In genomic region chr9:94800424-94801117, GRCh38 we compare ENCODE assay signal across 14 cellular contexts.
DNase-seq lines count a peak whose midpoint lies in the region; ATAC-seq and TF ChIP-seq lines count a peak whose summit lies in the region.
"Had no signal": no experiment of that assay in that cellular context is flagged by ENCODE, and none has a peak within 500 bp of the region (broad histone marks: within the 10 kb centered on the region; RNA-seq: fewer than 3 reads in every experiment).

No MANE protein-coding gene starts in this region.

- H3K79me1 ChIP-seq in IMR-90 (ENCODE audit: low read depth in 1 of 2, low read length in 2 of 2) (peaks cover 4 to 6% of the 10 kb centered on the region in 2 experiments; a peak in 3 of 4 replicates), H9 (ENCODE audit: insufficient read depth, low read depth, low read length, poor library complexity, severe bottlenecking) (no peaks in the 10 kb centered on the region)

- no peak for TF ChIP-seq CTCF in IMR-90 (conservative IDR thresholded peaks at IDR 0.05; ENCODE audit: low read depth, low read length)
- TF ChIP-seq CTCF in body of pancreas (IDR thresholded peaks at IDR 0.05), result no peak
- TF ChIP-seq CTCF in left lung (IDR thresholded peaks at IDR 0.05), result no peak
- TF ChIP-seq CTCF in H9 (conservative IDR thresholded peaks at IDR 0.05), result no peak

- no peak overlapping the region for H3T11ph ChIP-seq in H9 (ENCODE audit: low read length)

- H3K23ac ChIP-seq in IMR-90 (ENCODE audit: low read depth, low read length), result no peak overlapping the region
- no peak overlapping the region for H3K23ac ChIP-seq in H9 (ENCODE audit: insufficient read length, low read depth, low read length)

- H3K14ac ChIP-seq in IMR-90 (replicated peaks; ENCODE audit: low read depth, low read length), result no peak overlapping the region; the same call in 1 of the 2 replicates
- no peak overlapping the region for H3K14ac ChIP-seq in H9 (ENCODE audit: insufficient read depth, low read length)

- TF ChIP-seq RAD21 in IMR-90 (IDR thresholded peaks at IDR 0.05; ENCODE audit: low read length), result no peak

- peak overlapping the region; percentile 61; the same call in 1 of the 2 replicates for H3K4ac ChIP-seq in IMR-90 (ENCODE audit: low read depth, low read length)
- H3K4ac ChIP-seq in H9 (ENCODE audit: low read depth, low read length), result no peak overlapping the region

- H4K91ac ChIP-seq in IMR-90 (ENCODE audit: insufficient read depth, low read depth, low read length), result no peak overlapping the region; the same call in 1 of the 2 replicates
- no peak overlapping the region for H4K91ac ChIP-seq in H9 (ENCODE audit: insufficient read length, low read depth, low read length)

- H3K9me1 ChIP-seq in IMR-90 (ENCODE audit: insufficient read depth, low read length), result peaks cover 12% of the 10 kb centered on the region; the same call in 1 of the 2 replicates

- H3K36me3 ChIP-seq in IMR-90 (ENCODE audit: control insufficient read depth, insufficient read depth, low read length) (peaks cover 4% of the 10 kb centered on the region; the same call in 1 of the 2 replicates), body of pancreas (replicated peaks in 1 of 2; ENCODE audit: insufficient read depth in 1 of 2, low read depth in 2 of 2) (no peaks in the 10 kb centered on the region), left lung (peaks cover 0 to 8% of the 10 kb centered on the region in 2 donors)

- 94% methylated on average over 5 of the region's 8 CpGs; no CpG with 5 or more reads in 1 of the 2 experiments for WGBS in IMR-90 (ENCODE audit: extremely low coverage in 2 of 2, insufficient read length in 1 of 2), 2 experiments
- WGBS in body of pancreas, 2 donors, result 69 to 80% methylated on average over 8 of the region's 8 CpGs
- WGBS in H9 (ENCODE audit: extremely low coverage, insufficient read length, low lambda C conversion rate), result no CpG with 5 or more reads among the region's 8 CpGs

- H3K27ac ChIP-seq in IMR-90 (ENCODE audit: insufficient read depth, low read length), result no peak overlapping the region
- H3K27ac ChIP-seq in body of pancreas, result peak overlapping the region in 3 of 4 donors; percentile 24 to 46 (median 39)
- peak overlapping the region; percentile 64 to 83 for H3K27ac ChIP-seq in left lung
- H3K27ac ChIP-seq in substantia nigra (ENCODE audit: low read depth, low read length, poor library complexity, severe bottlenecking), result peak overlapping the region; percentile 82
- no peak overlapping the region for H3K27ac ChIP-seq in H9 (ENCODE audit: insufficient read length, low read depth, low read length)
- H3K27ac ChIP-seq: KMS-11 had no signal

- H3K79me2 ChIP-seq in H9 (ENCODE audit: insufficient read depth, low read length), result no peaks in the 10 kb centered on the region

- peak; percentile 31 for DNase-seq in IMR-90
- DNase-seq in body of pancreas, result no peak
- no peak for DNase-seq in left lung
- DNase-seq in substantia nigra (lab: John Stamatoyannopoulos, UW), result no peak
- no peak for DNase-seq in activated gamma-delta T cell treated with Interleukin-2 at 50 U/mL for 16 hours
- no peak for DNase-seq in cerebellar nuclear complex (lab: John Stamatoyannopoulos, UW)
- no peak for DNase-seq in H9
- no peak for DNase-seq in activated CD4-positive, alpha-beta T cell treated with anti-CD3 and anti-CD28 coated beads for 36 hours
- DNase-seq: activated B cell treated with CpG ODN at 0.5 μM for 24 hours, naive B cell had no signal

- no peak overlapping the region for H2AFZ ChIP-seq in IMR-90 (replicated peaks; ENCODE audit: low read length, poor library complexity)
- H2AFZ ChIP-seq in H9 (ENCODE audit: low read length), result no peak overlapping the region

- intact Hi-C loops in IMR-90 (cut with micrococcal nuclease) (loop anchor here (5.0 kb wide), 1 partner anchor 207 kb away; no protein-coding TSS in a partner anchor), body of pancreas (cut with DNase I) (loop anchor here (10.0 kb wide), 1 partner anchor 54 kb away; no protein-coding TSS in a partner anchor), left lung (cut with DNase I) (loop anchor here in 1 of 2 donors (10.0 kb wide), 1 partner anchor 64 kb away; no protein-coding TSS in a partner anchor)
- intact Hi-C loops in activated CD4-positive, alpha-beta T cell treated with anti-CD3 and anti-CD28 coated beads for 36 hours (cut with DNase I, micrococcal nuclease), result no loop called here

- no TSS peak for BruUV-seq in IMR-90 (replicated peaks; lab: Mats Ljungman, UMichigan)

- no peak overlapping the region for H2BK12ac ChIP-seq in H9 (ENCODE audit: insufficient read length, low read depth, low read length)

- H2AK9ac ChIP-seq in IMR-90 (replicated peaks; ENCODE audit: low read depth, low read length, poor library complexity), result no peak overlapping the region

- TF ChIP-seq POLR2A in IMR-90 (IDR thresholded peaks at IDR 0.05; ENCODE audit: low read depth, low read length) (no peak), body of pancreas (IDR thresholded peaks at IDR 0.05) (no peak)

- no peak overlapping the region for H3K4me3 ChIP-seq in IMR-90 (ENCODE audit: insufficient read depth, low read depth, low read length)
- H3K4me3 ChIP-seq in body of pancreas, result no peak overlapping the region
- no peak overlapping the region for H3K4me3 ChIP-seq in left lung

- H3K27me3 Mint-ChIP-seq in H9 (ENCODE audit: low read depth), result no peaks in the 10 kb centered on the region
- H3K27me3 Mint-ChIP-seq in activated CD4-positive, alpha-beta T cell treated with anti-CD3 and anti-CD28 coated beads for 36 hours, result no peaks in the 10 kb centered on the region
- H3K27me3 Mint-ChIP-seq: activated B cell treated with CpG ODN at 0.5 μM for 24 hours; naive B cell; stimulated activated memory B cell treated with anti-CD40 and anti-IgM and Interleukin-4, amounts not matched to agents 10 μg/mL and 1 μg/mL and 100 μg/mL, for 72 hours had no signal

- H2AK5ac ChIP-seq in IMR-90 (ENCODE audit: low read depth, low read length), result peak overlapping the region; percentile 41; the same call in 1 of the 2 replicates
- no peak overlapping the region for H2AK5ac ChIP-seq in H9 (ENCODE audit: insufficient read length, low read length)

- no peak overlapping the region for H3K9ac ChIP-seq in IMR-90 (ENCODE audit: low read depth, low read length)
- no peak overlapping the region for H3K9ac ChIP-seq in H9 (ENCODE audit: extremely low read depth, insufficient read length, low read length)
- H3K9ac ChIP-seq: KMS-11 had no signal

- H4K8ac ChIP-seq in IMR-90 (ENCODE audit: low read depth in 2 of 2, low read length in 2 of 2), result no peak overlapping the region
- H4K8ac ChIP-seq in H9 (replicated peaks; ENCODE audit: insufficient read length, low read depth, low read length), result no peak overlapping the region

- no peak overlapping the region for H3K4me3 Mint-ChIP-seq in H9
- no peak overlapping the region for H3K4me3 Mint-ChIP-seq in activated CD4-positive, alpha-beta T cell treated with anti-CD3 and anti-CD28 coated beads for 36 hours
- H3K4me3 Mint-ChIP-seq: activated B cell treated with CpG ODN at 0.5 μM for 24 hours; CD14-positive monocyte; naive B cell; stimulated activated memory B cell treated with anti-CD40 and anti-IgM and Interleukin-4, amounts not matched to agents 10 μg/mL and 1 μg/mL and 100 μg/mL, for 72 hours had no signal

- H2BK120ac ChIP-seq in IMR-90 (ENCODE audit: low read depth, low read length), result peak overlapping the region; percentile 24; the same call in 1 of the 2 replicates
- H2BK120ac ChIP-seq in H9 (ENCODE audit: low read depth, low read length, poor library complexity, severe bottlenecking), result no peak overlapping the region

- peaks cover 17% of the 10 kb centered on the region for H3K4me1 ChIP-seq in IMR-90 (ENCODE audit: control insufficient read depth, insufficient read depth, low read length)
- peaks cover 21% of the 10 kb centered on the region for H3K4me1 ChIP-seq in body of pancreas
- peaks cover 7 to 11% of the 10 kb centered on the region in 2 donors for H3K4me1 ChIP-seq in left lung
- no peaks in the 10 kb centered on the region for H3K4me1 ChIP-seq in H9 (ENCODE audit: insufficient read depth, low read length)

- H3K18ac ChIP-seq in IMR-90 (ENCODE audit: low read depth, low read length) (no peak overlapping the region), H9 (ENCODE audit: insufficient read length, low read depth, low read length) (no peak overlapping the region)

- H2BK15ac ChIP-seq in IMR-90 (ENCODE audit: low read depth, low read length) (no peak overlapping the region), H9 (ENCODE audit: low read depth, low read length) (no peak overlapping the region)

- no peaks in the 10 kb centered on the region for H3K23me2 ChIP-seq in H9 (ENCODE audit: insufficient read length, low read depth, low read length, poor library complexity, severe bottlenecking)

- H4K20me1 ChIP-seq in IMR-90 (ENCODE audit: insufficient read depth, low read length) (no peaks in the 10 kb centered on the region; the same call in 1 of the 2 replicates), H9 (ENCODE audit: control insufficient read depth, insufficient read depth, insufficient read length) (no peaks in the 10 kb centered on the region)

- dilution Hi-C loops in IMR-90 (cut with HindIII; ENCODE audit: low sequenced_read_pairs, unreplicated experiment), result no loop called here

- H3K27me3 ChIP-seq in IMR-90 (ENCODE audit: control insufficient read depth, insufficient read depth, low read length) (no peaks in the 10 kb centered on the region), body of pancreas (no peaks in the 10 kb centered on the region), left lung (no peaks in the 10 kb centered on the region), H9 (ENCODE audit: insufficient read depth, low read length) (no peaks in the 10 kb centered on the region)

- H3K9me3 Mint-ChIP-seq in H9, result no peaks in the 10 kb centered on the region
- H3K9me3 Mint-ChIP-seq in activated CD4-positive, alpha-beta T cell treated with anti-CD3 and anti-CD28 coated beads for 36 hours (ENCODE audit: low read depth), result no peaks in the 10 kb centered on the region
- H3K9me3 Mint-ChIP-seq: activated B cell treated with CpG ODN at 0.5 μM for 24 hours; activated T-helper 2 cell treated with anti-CD3 and anti-CD28 coated beads, Interferon-gamma antibody, Interleukin-2, Interleukin-4, amounts not matched to agents 10 μg/mL and 5 μg/mL and 100 μg/mL, durations not matched to agents 14 hours and 24 hours and 36 hours; CD14-positive monocyte; naive B cell; stimulated activated memory B cell treated with anti-CD40 and anti-IgM and Interleukin-4, amounts not matched to agents 10 μg/mL and 1 μg/mL and 100 μg/mL, for 72 hours had no signal

- H2BK5ac ChIP-seq in IMR-90 (ENCODE audit: low read depth, low read length, poor library complexity, severe bottlenecking) (no peak overlapping the region), H9 (ENCODE audit: insufficient read length, low read length) (no peak overlapping the region)

- CTCF ChIA-PET in IMR-90 (lab: Yijun Ruan, JAX), result no interaction called here
- CTCF ChIA-PET in activated CD4-positive, alpha-beta T cell treated with anti-CD3 and anti-CD28 coated beads for 36 hours (lab: Charles Lee), result interaction anchor here (1.1 to 1.8 kb wide), 3 partner anchors 17 to 253 kb away, joined by 3 to 5 read pairs (median 3); no protein-coding TSS in a partner anchor

- ATAC-seq in IMR-90 (ENCODE audit: low read depth) (no peak), body of pancreas (no peak), left lung (no peak)
- no peak for ATAC-seq in activated CD4-positive, alpha-beta T cell treated with anti-CD3 and anti-CD28 coated beads for 36 hours
- ATAC-seq: stimulated activated memory B cell treated with anti-CD40 and anti-IgM and Interleukin-4, amounts not matched to agents 10 μg/mL and 1 μg/mL and 100 μg/mL, for 72 hours had no signal

- no peak overlapping the region; a peak in 2 of 7 replicates for H3K27ac Mint-ChIP-seq in H9
- H3K27ac Mint-ChIP-seq in activated CD4-positive, alpha-beta T cell treated with anti-CD3 and anti-CD28 coated beads for 36 hours, result no peak overlapping the region
- H3K27ac Mint-ChIP-seq: activated B cell treated with CpG ODN at 0.5 μM for 24 hours; activated T-helper 2 cell treated with anti-CD3 and anti-CD28 coated beads, Interferon-gamma antibody, Interleukin-2, Interleukin-4, amounts not matched to agents 10 μg/mL and 5 μg/mL and 100 μg/mL, durations not matched to agents 14 hours and 24 hours and 36 hours; stimulated activated memory B cell treated with anti-CD40 and anti-IgM and Interleukin-4, amounts not matched to agents 10 μg/mL and 1 μg/mL and 100 μg/mL, for 72 hours had no signal

- in situ Hi-C loops in IMR-90 (cut with MboI; ENCODE audit: low sequenced_read_pairs), result no loop called here

- no peaks in the 10 kb centered on the region for H3K9me3 ChIP-seq in IMR-90 (ENCODE audit: control insufficient read depth, insufficient read depth, low read length)
- no peaks in the 10 kb centered on the region for H3K9me3 ChIP-seq in body of pancreas
- no peaks in the 10 kb centered on the region for H3K9me3 ChIP-seq in left lung
- H3K9me3 ChIP-seq in H9 (ENCODE audit: control insufficient read depth, low read depth, low read length), result no peaks in the 10 kb centered on the region

- no peak overlapping the region for H4K5ac ChIP-seq in IMR-90 (ENCODE audit: low read depth, low read length)
- no peak overlapping the region for H4K5ac ChIP-seq in H9 (ENCODE audit: insufficient read length, low read depth, low read length)

- no peak overlapping the region for H3K4me2 ChIP-seq in IMR-90 (ENCODE audit: low read depth, low read length)
- H3K4me2 ChIP-seq in H9 (ENCODE audit: insufficient read depth, insufficient read length, low read length), result no peak overlapping the region
- H3K4me2 ChIP-seq: KMS-11 had no signal

- no peak overlapping the region for H3K56ac ChIP-seq in IMR-90 (ENCODE audit: extremely low read depth, insufficient read depth, low read length)
- no peak overlapping the region for H3K56ac ChIP-seq in H9 (ENCODE audit: insufficient read length, low read depth, low read length)

- POLR2A ChIA-PET in IMR-90 (lab: Charles Lee; ENCODE audit: unreplicated experiment), result no interaction called here
- POLR2A ChIA-PET in activated CD4-positive, alpha-beta T cell treated with anti-CD3 and anti-CD28 coated beads for 36 hours (lab: Charles Lee), result no interaction called here

- H2BK20ac ChIP-seq in IMR-90 (ENCODE audit: low read depth, low read length) (peak overlapping the region; percentile 20; the same call in 1 of the 2 replicates), H9 (ENCODE audit: low read depth, low read length, poor library complexity, severe bottlenecking) (no peak overlapping the region)

- H3K36me3 Mint-ChIP-seq in H9 (ENCODE audit: insufficient read depth in 1 of 3, low read depth in 3 of 3), result peaks cover 4 to 6% (median 4%) of the 10 kb centered on the region in 3 experiments
- peaks cover 36% of the 10 kb centered on the region for H3K36me3 Mint-ChIP-seq in activated CD4-positive, alpha-beta T cell treated with anti-CD3 and anti-CD28 coated beads for 36 hours (ENCODE audit: low read depth)

- H3K4me1 Mint-ChIP-seq in H9, result peaks cover 3% of the 10 kb centered on the region in 2 experiments
- H3K4me1 Mint-ChIP-seq in activated CD4-positive, alpha-beta T cell treated with anti-CD3 and anti-CD28 coated beads for 36 hours, result peaks cover 22% of the 10 kb centered on the region
- H3K4me1 Mint-ChIP-seq: stimulated activated memory B cell treated with anti-CD40 and anti-IgM and Interleukin-4, amounts not matched to agents 10 μg/mL and 1 μg/mL and 100 μg/mL, for 72 hours had no signal

Comparison
In these comparisons a context has a peak if more than half of its experiments do, and no peak if none do; other contexts are left out.
1. H3K27ac ChIP-seq: peak in body of pancreas (3 of 4), left lung (2 of 2) and substantia nigra (single experiment); none in IMR-90 (single experiment) and H9 (single experiment).
2. intact Hi-C loops: an anchor here in IMR-90 (5.0 kb wide) and body of pancreas (10.0 kb wide); none called in activated CD4-positive, alpha-beta T cell treated with anti-CD3 and anti-CD28 coated beads for 36 hours.